In genomic region chr11:33658195-33658900, GRCh38 we compare ENCODE assay signal across 1 cellular context.
TF ChIP-seq lines count a peak whose summit lies in the region.

No MANE protein-coding gene starts in this region.

TF ChIP-seq in HepG2, 621 proteins besides CTCF, POLR2A, EP300 and RAD21:
- TF ChIP-seq ATF7 (IDR thresholded peaks at IDR 0.05) (peak; percentile 71), ATF7 (CRISPR knock-in tag; IDR thresholded peaks at IDR 0.05) (no peak), CREB1 (IDR thresholded peaks at IDR 0.05) (0 out of 2 replicates have a peak, but pooled peaks have one; percentile 11), CREB1 (CRISPR knock-in tag; IDR thresholded peaks at IDR 0.05) (no peak), HHEX (CRISPR knock-in tag; IDR thresholded peaks at IDR 0.05) (no peak)
TF ChIP-seq in HepG2: peak in this region for 2.
